In the genomic region with DNA sequence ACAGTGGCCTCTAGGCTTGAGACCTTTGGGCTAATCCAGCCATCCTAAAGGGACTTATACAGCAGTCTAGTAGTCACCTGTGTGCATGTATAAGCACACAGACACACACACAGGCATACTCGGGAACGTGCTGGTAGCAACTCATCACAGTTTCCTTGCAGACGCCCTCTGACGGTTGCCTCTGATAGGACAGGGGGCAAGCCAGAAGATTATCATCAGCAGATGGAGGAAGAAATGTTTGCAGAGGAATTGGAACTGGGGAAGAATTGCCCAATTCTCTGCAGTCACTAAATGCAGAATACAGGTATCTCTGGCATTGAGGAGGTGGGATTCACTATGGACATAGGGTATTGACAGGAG, we compare ENCODE assay signal across 1 cellular context.
TF ChIP-seq lines count a peak whose summit lies in the region.

No MANE protein-coding gene starts in this region.

TF ChIP-seq in GM23338, 12 proteins besides CTCF, POLR2A, EP300 and RAD21:
- TF ChIP-seq, protein P1, sequence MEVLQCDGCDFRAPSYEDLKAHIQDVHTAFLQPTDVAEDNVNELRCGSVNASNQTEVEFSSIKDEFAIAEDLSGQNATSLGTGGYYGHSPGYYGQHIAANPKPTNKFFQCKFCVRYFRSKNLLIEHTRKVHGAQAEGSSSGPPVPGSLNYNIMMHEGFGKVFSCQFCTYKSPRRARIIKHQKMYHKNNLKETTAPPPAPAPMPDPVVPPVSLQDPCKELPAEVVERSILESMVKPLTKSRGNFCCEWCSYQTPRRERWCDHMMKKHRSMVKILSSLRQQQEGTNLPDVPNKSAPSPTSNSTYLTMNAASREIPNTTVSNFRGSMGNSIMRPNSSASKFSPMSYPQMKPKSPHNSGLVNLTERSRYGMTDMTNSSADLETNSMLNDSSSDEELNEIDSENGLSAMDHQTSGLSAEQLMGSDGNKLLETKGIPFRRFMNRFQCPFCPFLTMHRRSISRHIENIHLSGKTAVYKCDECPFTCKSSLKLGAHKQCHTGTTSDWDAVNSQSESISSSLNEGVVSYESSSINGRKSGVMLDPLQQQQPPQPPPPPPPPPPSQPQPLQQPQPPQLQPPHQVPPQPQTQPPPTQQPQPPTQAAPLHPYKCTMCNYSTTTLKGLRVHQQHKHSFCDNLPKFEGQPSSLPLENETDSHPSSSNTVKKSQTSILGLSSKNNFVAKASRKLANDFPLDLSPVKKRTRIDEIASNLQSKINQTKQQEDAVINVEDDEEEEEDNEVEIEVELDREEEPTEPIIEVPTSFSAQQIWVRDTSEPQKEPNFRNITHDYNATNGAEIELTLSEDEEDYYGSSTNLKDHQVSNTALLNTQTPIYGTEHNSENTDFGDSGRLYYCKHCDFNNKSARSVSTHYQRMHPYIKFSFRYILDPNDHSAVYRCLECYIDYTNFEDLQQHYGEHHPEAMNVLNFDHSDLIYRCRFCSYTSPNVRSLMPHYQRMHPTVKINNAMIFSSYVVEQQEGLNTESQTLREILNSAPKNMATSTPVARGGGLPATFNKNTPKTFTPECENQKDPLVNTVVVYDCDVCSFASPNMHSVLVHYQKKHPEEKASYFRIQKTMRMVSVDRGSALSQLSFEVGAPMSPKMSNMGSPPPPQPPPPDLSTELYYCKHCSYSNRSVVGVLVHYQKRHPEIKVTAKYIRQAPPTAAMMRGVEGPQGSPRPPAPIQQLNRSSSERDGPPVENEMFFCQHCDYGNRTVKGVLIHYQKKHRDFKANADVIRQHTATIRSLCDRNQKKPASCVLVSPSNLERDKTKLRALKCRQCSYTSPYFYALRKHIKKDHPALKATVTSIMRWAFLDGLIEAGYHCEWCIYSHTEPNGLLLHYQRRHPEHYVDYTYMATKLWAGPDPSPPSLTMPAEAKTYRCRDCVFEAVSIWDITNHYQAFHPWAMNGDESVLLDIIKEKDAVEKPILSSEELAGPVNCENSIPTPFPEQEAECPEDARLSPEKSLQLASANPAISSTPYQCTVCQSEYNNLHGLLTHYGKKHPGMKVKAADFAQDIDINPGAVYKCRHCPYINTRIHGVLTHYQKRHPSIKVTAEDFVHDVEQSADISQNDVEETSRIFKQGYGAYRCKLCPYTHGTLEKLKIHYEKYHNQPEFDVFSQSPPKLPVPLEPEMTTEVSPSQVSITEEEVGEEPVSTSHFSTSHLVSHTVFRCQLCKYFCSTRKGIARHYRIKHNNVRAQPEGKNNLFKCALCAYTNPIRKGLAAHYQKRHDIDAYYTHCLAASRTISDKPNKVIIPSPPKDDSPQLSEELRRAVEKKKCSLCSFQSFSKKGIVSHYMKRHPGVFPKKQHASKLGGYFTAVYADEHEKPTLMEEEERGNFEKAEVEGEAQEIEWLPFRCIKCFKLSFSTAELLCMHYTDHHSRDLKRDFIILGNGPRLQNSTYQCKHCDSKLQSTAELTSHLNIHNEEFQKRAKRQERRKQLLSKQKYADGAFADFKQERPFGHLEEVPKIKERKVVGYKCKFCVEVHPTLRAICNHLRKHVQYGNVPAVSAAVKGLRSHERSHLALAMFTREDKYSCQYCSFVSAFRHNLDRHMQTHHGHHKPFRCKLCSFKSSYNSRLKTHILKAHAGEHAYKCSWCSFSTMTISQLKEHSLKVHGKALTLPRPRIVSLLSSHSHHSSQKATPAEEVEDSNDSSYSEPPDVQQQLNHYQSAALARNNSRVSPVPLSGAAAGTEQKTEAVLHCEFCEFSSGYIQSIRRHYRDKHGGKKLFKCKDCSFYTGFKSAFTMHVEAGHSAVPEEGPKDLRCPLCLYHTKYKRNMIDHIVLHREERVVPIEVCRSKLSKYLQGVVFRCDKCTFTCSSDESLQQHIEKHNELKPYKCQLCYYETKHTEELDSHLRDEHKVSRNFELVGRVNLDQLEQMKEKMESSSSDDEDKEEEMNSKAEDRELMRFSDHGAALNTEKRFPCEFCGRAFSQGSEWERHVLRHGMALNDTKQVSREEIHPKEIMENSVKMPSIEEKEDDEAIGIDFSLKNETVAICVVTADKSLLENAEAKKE (CRISPR knock-in tag; IDR thresholded peaks at IDR 0.05) = no peak
TF ChIP-seq in GM23338: peak in this region for 0.
